In the genomic region with DNA sequence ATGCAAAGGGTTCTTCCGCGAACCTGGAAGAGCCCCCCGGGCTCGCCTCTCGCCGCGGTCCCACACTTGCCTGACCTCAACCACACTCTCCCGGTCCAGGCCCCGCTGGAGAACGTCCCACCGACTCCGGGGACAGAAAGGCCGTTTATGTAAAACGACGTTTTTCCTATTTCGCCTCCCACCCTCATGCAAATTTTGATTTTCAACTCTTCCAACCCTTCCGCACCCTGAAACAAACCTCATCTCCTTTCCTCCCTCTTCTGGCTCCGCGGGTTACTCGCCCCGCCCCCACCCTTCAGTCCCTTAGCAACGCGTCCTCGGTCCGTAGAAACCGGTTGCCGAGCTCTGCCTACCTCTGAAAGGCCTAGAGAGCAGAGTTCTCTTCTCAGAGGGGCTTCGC, we compare ENCODE assay signal across 1 cellular context.
TF ChIP-seq lines count a peak whose summit lies in the region.

A gene (minus strand): TSS at position 279 of the 400 bp plus-strand sequence. CDS start 7,730 bp downstream, outside the sequence.

TF ChIP-seq in GM12878, 131 proteins besides CTCF, POLR2A, EP300 and RAD21 (continued from another document):
- TF ChIP-seq TCF3 (IDR thresholded peaks at IDR 0.05; ENCODE audit: borderline replicate concordance, insufficient read depth, low read depth, low read length) (no peak), ZSCAN29 (IDR thresholded peaks at IDR 0.05) (no peak), NR2C1 (IDR thresholded peaks at IDR 0.05) (no peak), PAX8 (IDR thresholded peaks at IDR 0.05) (no peak), CBX3 (IDR thresholded peaks at IDR 0.05; ENCODE audit: borderline replicate concordance, low read depth) (no peak), EZH2 (IDR thresholded peaks at IDR 0.05; ENCODE audit: borderline replicate concordance, control insufficient read depth, low read depth, low read length) (no peak), SMC3 (IDR thresholded peaks at IDR 0.05; ENCODE audit: borderline replicate concordance, low read length) (no peak), ZNF207 (IDR thresholded peaks at IDR 0.05; ENCODE audit: borderline replicate concordance) (no peak)
- TF ChIP-seq, protein P1, sequence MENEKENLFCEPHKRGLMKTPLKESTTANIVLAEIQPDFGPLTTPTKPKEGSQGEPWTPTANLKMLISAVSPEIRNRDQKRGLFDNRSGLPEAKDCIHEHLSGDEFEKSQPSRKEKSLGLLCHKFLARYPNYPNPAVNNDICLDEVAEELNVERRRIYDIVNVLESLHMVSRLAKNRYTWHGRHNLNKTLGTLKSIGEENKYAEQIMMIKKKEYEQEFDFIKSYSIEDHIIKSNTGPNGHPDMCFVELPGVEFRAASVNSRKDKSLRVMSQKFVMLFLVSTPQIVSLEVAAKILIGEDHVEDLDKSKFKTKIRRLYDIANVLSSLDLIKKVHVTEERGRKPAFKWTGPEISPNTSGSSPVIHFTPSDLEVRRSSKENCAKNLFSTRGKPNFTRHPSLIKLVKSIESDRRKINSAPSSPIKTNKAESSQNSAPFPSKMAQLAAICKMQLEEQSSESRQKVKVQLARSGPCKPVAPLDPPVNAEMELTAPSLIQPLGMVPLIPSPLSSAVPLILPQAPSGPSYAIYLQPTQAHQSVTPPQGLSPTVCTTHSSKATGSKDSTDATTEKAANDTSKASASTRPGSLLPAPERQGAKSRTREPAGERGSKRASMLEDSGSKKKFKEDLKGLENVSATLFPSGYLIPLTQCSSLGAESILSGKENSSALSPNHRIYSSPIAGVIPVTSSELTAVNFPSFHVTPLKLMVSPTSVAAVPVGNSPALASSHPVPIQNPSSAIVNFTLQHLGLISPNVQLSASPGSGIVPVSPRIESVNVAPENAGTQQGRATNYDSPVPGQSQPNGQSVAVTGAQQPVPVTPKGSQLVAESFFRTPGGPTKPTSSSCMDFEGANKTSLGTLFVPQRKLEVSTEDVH (IDR thresholded peaks at IDR 0.05; ENCODE audit: low read depth, partially characterized antibody) = no peak
